ENCODE assay signal across 22 cellular contexts in the genomic region with DNA sequence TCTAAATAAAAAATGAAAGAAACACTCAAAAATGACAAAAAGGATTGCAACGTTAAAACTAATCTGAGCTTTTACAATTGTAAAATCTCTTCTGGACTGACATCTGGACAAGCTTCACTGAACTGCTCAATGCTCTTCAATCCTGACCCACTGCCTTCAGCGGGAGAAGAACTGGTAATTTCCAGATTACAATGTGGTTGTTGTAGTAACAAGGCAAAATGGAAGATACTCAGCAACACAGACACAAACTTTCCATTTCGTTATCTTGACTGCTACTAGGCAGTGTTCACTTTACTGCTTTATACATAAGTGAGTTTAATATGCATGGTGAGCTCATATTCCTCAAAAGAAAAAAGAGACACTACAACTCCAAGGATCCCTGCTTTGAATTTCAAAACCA. TPM values are rescaled to one million over a fixed set of nuclear protein-coding genes. Genes with fewer than 3 reads are reported as not detected.
DNase-seq lines count a peak whose midpoint lies in the region; ATAC-seq and TF ChIP-seq lines count a peak whose summit lies in the region.
"Had no signal": no experiment of that assay in that cellular context is flagged by ENCODE, and none has a peak within 500 bp of the region (broad histone marks: within the 10 kb centered on the region; RNA-seq: fewer than 3 reads in every experiment).

No MANE protein-coding gene starts in this region.

- no peaks in the 10 kb centered on the region for H3K27me3 ChIP-seq in adrenal gland
- no peaks in the 10 kb centered on the region for H3K27me3 ChIP-seq in smooth muscle cell (ENCODE audit: low read depth)

- peak overlapping the region in 4 of 5 donors; percentile 8 to 42 (median 30) for H3K27ac ChIP-seq in adrenal gland
- H3K27ac ChIP-seq in smooth muscle cell (ENCODE audit: low read depth) = no peak overlapping the region
- H3K27ac ChIP-seq: SK-N-MC had no signal

- no peak overlapping the region for H3K4me2 ChIP-seq in smooth muscle cell
- H3K4me2 ChIP-seq: GM23338 had no signal

- no peak for TF ChIP-seq POLR2A in adrenal gland (IDR thresholded peaks at IDR 0.05)

- H3K79me2 ChIP-seq in smooth muscle cell (ENCODE audit: low read depth) = no peaks in the 10 kb centered on the region

- ATAC-seq in GM21576 (IDR thresholded peaks at IDR 0.05; ENCODE audit: unreplicated experiment) (no peak), GM18907 (IDR thresholded peaks at IDR 0.05; ENCODE audit: unreplicated experiment) (no peak)
- ATAC-seq: GM23338 had no signal

- DNase-seq in NCI-H82 (lab: John Stamatoyannopoulos, UW) (peak; percentile 68), adrenal gland (no peak), left kidney (ENCODE audit: low read depth, low spot score) (peak; percentile 28), smooth muscle cell (lab: John Stamatoyannopoulos, UW; ENCODE audit: unreplicated experiment) (no peak), NCI-H2107 treated with DMSO at 0.1 percent for 48 hours (lab: John Stamatoyannopoulos, UW; ENCODE audit: unreplicated experiment) (no peak)
- DNase-seq: C1 segment of cervical spinal cord, HCEC 1CT, Karpas-422, MM.1S, NCI-H1092, NCI-H1436 treated with DMSO at 0.1 percent for 48 hours, NCI-H2029, NCI-H2171 treated with DMSO at 0.1 percent for 48 hours, NCI-H446, NCI-H69, Right ventricle myocardium superior had no signal

- H3K4me3 ChIP-seq in adrenal gland (peak overlapping the region in 1 of 4 donors; percentile 16), smooth muscle cell (no peak overlapping the region)
- H3K4me3 ChIP-seq: GM23338, SK-N-MC had no signal

- H3K4me1 ChIP-seq in adrenal gland (replicated peaks in 1 of 2) (peaks cover 14 to 34% of the 10 kb centered on the region in 2 donors), smooth muscle cell (ENCODE audit: low read depth) (no peaks in the 10 kb centered on the region)

- no peaks in the 10 kb centered on the region for H4K20me1 ChIP-seq in smooth muscle cell (ENCODE audit: low read depth)

- intact Hi-C loops in adrenal gland (cut with DNase I) = no loop called here

- H2AFZ ChIP-seq in smooth muscle cell (ENCODE audit: low read depth) = peak overlapping the region; percentile 76
- H2AFZ ChIP-seq: GM23338 had no signal

- no peak overlapping the region for H3K9ac ChIP-seq in smooth muscle cell (ENCODE audit: low read depth)

- H3K9me3 ChIP-seq in adrenal gland (replicated peaks in 1 of 3) (no peaks in the 10 kb centered on the region), smooth muscle cell (replicated peaks; ENCODE audit: low read depth) (no peaks in the 10 kb centered on the region)

- no peak for TF ChIP-seq CTCF in adrenal gland (IDR thresholded peaks at IDR 0.05)
- no peak for TF ChIP-seq CTCF in smooth muscle cell (IDR thresholded peaks at IDR 0.05; ENCODE audit: borderline replicate concordance, insufficient read depth, poor library complexity, severe bottlenecking)

- H3F3A ChIP-seq in smooth muscle cell (ENCODE audit: low read depth) = no peaks in the 10 kb centered on the region

- 45 to 49% (median 48%) methylated on average over 3 of the region's 3 CpGs for WGBS in adrenal gland, 4 donors
- WGBS in smooth muscle cell (ENCODE audit: low lambda C conversion rate) = 62% methylated on average over 3 of the region's 3 CpGs

- H3K36me3 ChIP-seq in adrenal gland (replicated peaks in 1 of 2) (no peaks in the 10 kb centered on the region), smooth muscle cell (ENCODE audit: low read depth) (no peaks in the 10 kb centered on the region)

RNA-seq across cellular contexts. Expression of a gene that starts 51.9 kb away (rescaled TPM):
- total RNA-seq in adrenal gland = 10 to 100 TPM in 7 of 8 donors, 1 to 10 TPM in 1; 4.8 to 60.9 (median 35.7) TPM
- polyA plus RNA-seq in adrenal gland = 100 to 1,000 TPM in 2 of 3 donors, 10 to 100 TPM in 1; 37.1 to 280 (median 152) TPM
- 0.22 TPM in 1 of 2 replicates, not detected in the other for total RNA-seq in smooth muscle cell
- polyA plus RNA-seq in smooth muscle cell = 0.53 TPM in 1 of 2 replicates, not detected in the other
- total RNA-seq: OCI-LY7 had no signal
- polyA plus RNA-seq: IgD-negative memory B cell had no signal

Comparison
In these comparisons a context has a peak if more than half of its experiments do, and no peak if none do; other contexts are left out.
1. DNase-seq: peak in NCI-H82 (single experiment) and left kidney (single experiment); none in adrenal gland (0 of 7), smooth muscle cell (single experiment) and NCI-H2107 treated with DMSO at 0.1 percent for 48 hours (single experiment).